Comparison of ENCODE assay signal across 24 cellular contexts in genomic region chr11:47171856-47172255, GRCh38. TPM values are rescaled to one million over a fixed set of nuclear protein-coding genes. Genes with fewer than 3 reads are reported as not detected.
DNase-seq lines count a peak whose midpoint lies in the region; ATAC-seq and TF ChIP-seq lines count a peak whose summit lies in the region.
"Had no signal": no experiment of that assay in that cellular context is flagged by ENCODE, and none has a peak within 500 bp of the region (broad histone marks: within the 10 kb centered on the region; RNA-seq: fewer than 3 reads in every experiment).

No MANE protein-coding gene starts in this region.

- H2AFZ ChIP-seq in neuronal stem cell (ENCODE audit: low read length), result no peak overlapping the region
- H2AFZ ChIP-seq: neural progenitor cell had no signal

- no peaks in the 10 kb centered on the region for H3K9me3 Mint-ChIP-seq in activated T-cell treated with anti-CD3 and anti-CD28 coated beads, Interleukin-2, amount 50 U/mL, for 72 hours
- H3K9me3 Mint-ChIP-seq: activated CD4-positive, alpha-beta T cell treated with anti-CD3 and anti-CD28 coated beads, Interleukin-2, amount 10 ng/mL, durations not matched to agents 24 days and 14 days; activated naive CD8-positive, alpha-beta T cell treated with anti-CD3 and anti-CD28 coated beads, Interleukin-2, amount 50 U/mL, for 24 hours; neural progenitor cell had no signal

- H3K79me1 ChIP-seq in neuronal stem cell (ENCODE audit: low read depth, low read length), result peaks cover 28% of the 10 kb centered on the region

- H3K18ac ChIP-seq in neuronal stem cell (ENCODE audit: low read length), result no peak overlapping the region

- no peak overlapping the region for H2BK120ac ChIP-seq in neuronal stem cell (ENCODE audit: low read depth, low read length)

- H3K23ac ChIP-seq in neuronal stem cell (ENCODE audit: low read depth, low read length, poor library complexity), result no peak overlapping the region

- ATAC-seq in activated T-cell treated with anti-CD3 and anti-CD28 coated beads, Interleukin-2, amount 50 U/mL, for 72 hours (replicated peaks in 1 of 2), result no peak
- no peak for ATAC-seq in GM19397 (IDR thresholded peaks at IDR 0.05; ENCODE audit: unreplicated experiment)
- ATAC-seq: activated naive CD8-positive, alpha-beta T cell treated with anti-CD3 and anti-CD28 coated beads, Interleukin-2, amount 50 U/mL, for 24 hours; lower lobe of right lung; mucosa of descending colon; T-helper 17 cell had no signal

- H3K4me1 Mint-ChIP-seq in activated T-cell treated with anti-CD3 and anti-CD28 coated beads, Interleukin-2, amount 50 U/mL, for 72 hours (ENCODE audit: low read depth), result peaks cover 30% of the 10 kb centered on the region

- H4K8ac ChIP-seq in neuronal stem cell (ENCODE audit: low read depth, low read length), result no peak overlapping the region

- no peak overlapping the region for H3K4ac ChIP-seq in neuronal stem cell (ENCODE audit: low read length)

- H3K14ac ChIP-seq in neuronal stem cell (ENCODE audit: low read length), result no peak overlapping the region

- no peak for TF ChIP-seq EP300 in esophagus muscularis mucosa (IDR thresholded peaks at IDR 0.05)

- H3K9me3 ChIP-seq in HEK293 (ENCODE audit: control insufficient read depth, insufficient read depth, low read depth, low read length) (no peaks in the 10 kb centered on the region), esophagus muscularis mucosa (no peaks in the 10 kb centered on the region), skeletal muscle tissue (ENCODE audit: control insufficient read depth in 3 of 3, low read length in 3 of 3) (no peaks in the 10 kb centered on the region), neuronal stem cell (replicated peaks in 1 of 2; ENCODE audit: control insufficient read depth in 2 of 2, insufficient read depth in 1 of 2, low read depth in 1 of 2, low read length in 2 of 2) (no peaks in the 10 kb centered on the region)
- H3K9me3 ChIP-seq: lower lobe of right lung, mucosa of descending colon, SK-N-SH, uterus had no signal

- no peak overlapping the region for H4K91ac ChIP-seq in neuronal stem cell (ENCODE audit: low read depth, low read length, poor library complexity)

- no peak overlapping the region for H2BK15ac ChIP-seq in neuronal stem cell (ENCODE audit: low read length)

- H2AK5ac ChIP-seq in neuronal stem cell (ENCODE audit: low read depth, low read length), result no peak overlapping the region

- H3K27me3 ChIP-seq in esophagus muscularis mucosa (no peaks in the 10 kb centered on the region), skeletal muscle tissue (ENCODE audit: control insufficient read depth in 3 of 3, insufficient read depth in 3 of 3, low read length in 3 of 3) (no peaks in the 10 kb centered on the region), neuronal stem cell (ENCODE audit: control insufficient read depth in 3 of 3, insufficient read depth in 3 of 3, low read depth in 1 of 3, low read length in 3 of 3) (no peaks in the 10 kb centered on the region)
- H3K27me3 ChIP-seq: neural progenitor cell, uterus had no signal

- peak overlapping the region in 1 of 3 donors; percentile 33 for H3K9ac ChIP-seq in skeletal muscle tissue (ENCODE audit: low read depth in 1 of 3, low read length in 3 of 3)
- H3K9ac ChIP-seq in neuronal stem cell (ENCODE audit: low read depth, low read length, poor library complexity), result no peak overlapping the region
- H3K9ac ChIP-seq: neural progenitor cell, SK-N-SH had no signal

- H3K27ac Mint-ChIP-seq in activated T-cell treated with anti-CD3 and anti-CD28 coated beads, Interleukin-2, amount 50 U/mL, for 72 hours, result peak overlapping the region; percentile 69
- H3K27ac Mint-ChIP-seq: activated naive CD8-positive, alpha-beta T cell treated with anti-CD3 and anti-CD28 coated beads, Interleukin-2, amount 50 U/mL, for 24 hours; neural progenitor cell had no signal

- intact Hi-C loops in esophagus muscularis mucosa (cut with DNase I), result no loop called here

- peaks cover 16 to 85% of the 10 kb centered on the region in 2 experiments; a peak in 2 of 3 replicates for H3K36me3 ChIP-seq in HEK293 (ENCODE audit: control insufficient read depth in 2 of 2, insufficient read depth in 1 of 2, low read length in 2 of 2)
- H3K36me3 ChIP-seq in esophagus muscularis mucosa, result peaks cover 47 to 86% (median 82%) of the 10 kb centered on the region in 4 donors
- peaks cover 80 to 82% (median 81%) of the 10 kb centered on the region in 3 donors for H3K36me3 ChIP-seq in skeletal muscle tissue (ENCODE audit: control insufficient read depth in 3 of 3, insufficient read depth in 3 of 3, low read length in 3 of 3)
- peaks cover 57 to 83% of the 10 kb centered on the region in 2 donors for H3K36me3 ChIP-seq in neuronal stem cell (replicated peaks in 1 of 2; ENCODE audit: control insufficient read depth in 2 of 2, insufficient read depth in 2 of 2, low read length in 2 of 2)
- H3K36me3 ChIP-seq: neural progenitor cell, uterus had no signal

- H3K27ac ChIP-seq in HEK293 (ENCODE audit: extremely low read depth, low read depth, low read length) (no peak overlapping the region), esophagus muscularis mucosa (replicated peaks in 1 of 4) (peak overlapping the region; percentile 53 to 71 (median 63)), skeletal muscle tissue (ENCODE audit: low read depth, low read length) (peak overlapping the region; percentile 33), neuronal stem cell (replicated peaks; ENCODE audit: low read length) (no peak overlapping the region)
- H3K27ac ChIP-seq: epithelial cell of prostate, lower lobe of right lung, neural progenitor cell, skin epidermis, uterus had no signal

- no peaks in the 10 kb centered on the region for H3K4me1 ChIP-seq in HEK293 (ENCODE audit: control insufficient read depth, insufficient read depth, low read length)
- peaks cover 38 to 54% (median 51%) of the 10 kb centered on the region in 4 donors for H3K4me1 ChIP-seq in esophagus muscularis mucosa
- peaks cover 39 to 51% (median 42%) of the 10 kb centered on the region in 3 donors for H3K4me1 ChIP-seq in skeletal muscle tissue (ENCODE audit: control insufficient read depth in 3 of 3, insufficient read depth in 3 of 3, low read length in 3 of 3)
- H3K4me1 ChIP-seq in neuronal stem cell (ENCODE audit: control insufficient read depth in 2 of 2, insufficient read depth in 1 of 2, low read depth in 1 of 2, low read length in 2 of 2), result peaks cover 6 to 10% of the 10 kb centered on the region in 2 donors

- H2BK12ac ChIP-seq in neuronal stem cell (ENCODE audit: low read length), result no peak overlapping the region

- POLR2A ChIA-PET in HEK293 (lab: Yijun Ruan, JAX), result interaction anchor here (1.0 to 1.5 kb wide), 4 partner anchors 8 to 77 kb away, joined by 3 to 11 read pairs (median 3); partner anchors contain the start of gene ACP2

- WGBS in esophagus muscularis mucosa, result 43% methylated on average over 8 of the region's 8 CpGs
- WGBS in neuronal stem cell (ENCODE audit: extremely low coverage in 2 of 2, insufficient read length in 2 of 2, insufficient replicate concordance in 1 of 2), 2 donors, result no CpG with 5 or more reads among the region's 8 CpGs

- TF ChIP-seq CTCF in HEK293 (tag by site-specific recombination; IDR thresholded peaks at IDR 0.05) (no peak), esophagus muscularis mucosa (IDR thresholded peaks at IDR 0.05) (no peak)

- no peak overlapping the region for H3K4me3 Mint-ChIP-seq in activated T-cell treated with anti-CD3 and anti-CD28 coated beads, Interleukin-2, amount 50 U/mL, for 72 hours
- H3K4me3 Mint-ChIP-seq: activated CD4-positive, alpha-beta T cell treated with anti-CD3 and anti-CD28 coated beads, Interleukin-2, amount 10 ng/mL, durations not matched to agents 24 days and 14 days; activated naive CD8-positive, alpha-beta T cell treated with anti-CD3 and anti-CD28 coated beads, Interleukin-2, amount 50 U/mL, for 24 hours; neural progenitor cell; T-helper 17 cell had no signal

- no peak for TF ChIP-seq POLR2A in esophagus muscularis mucosa (IDR thresholded peaks at IDR 0.05; ENCODE audit: low read depth)

- H2BK5ac ChIP-seq in neuronal stem cell (ENCODE audit: low read length), result no peak overlapping the region

- CTCF ChIA-PET in HEK293 (lab: Yijun Ruan, JAX), result interaction anchor here (0.7 to 1.8 kb wide), 4 partner anchors 10 to 288 kb away, joined by 3 to 10 read pairs (median 5); no protein-coding TSS in a partner anchor

- no peaks in the 10 kb centered on the region for H3K27me3 Mint-ChIP-seq in activated T-cell treated with anti-CD3 and anti-CD28 coated beads, Interleukin-2, amount 50 U/mL, for 72 hours (ENCODE audit: low read depth)
- H3K27me3 Mint-ChIP-seq: activated CD4-positive, alpha-beta T cell treated with anti-CD3 and anti-CD28 coated beads, Interleukin-2, amount 10 ng/mL, durations not matched to agents 24 days and 14 days; activated naive CD8-positive, alpha-beta T cell treated with anti-CD3 and anti-CD28 coated beads, Interleukin-2, amount 50 U/mL, for 24 hours; T-helper 17 cell had no signal

- no peak for DNase-seq in activated T-cell treated with anti-CD3 and anti-CD28 coated beads, Interleukin-2, amount 50 U/mL, for 72 hours
- DNase-seq in activated T-cell treated with anti-CD3 and anti-CD28 coated beads, Interleukin-2, amount 50 U/mL, for 1 hour, result no peak
- DNase-seq in esophagus muscularis mucosa (ENCODE audit: extremely low spot score), result no peak
- DNase-seq in neuronal stem cell (ENCODE audit: low spot score), result no peak
- DNase-seq in NCI-H2171 treated with DMSO at 0.1 percent for 48 hours (lab: John Stamatoyannopoulos, UW), result no peak
- DNase-seq: activated CD4-positive, alpha-beta T cell treated with anti-CD3 and anti-CD28 coated beads, Interleukin-2, amount 10 ng/mL, durations not matched to agents 24 days and 14 days; activated naive CD8-positive, alpha-beta T cell treated with anti-CD3 and anti-CD28 coated beads, Interleukin-2, amount 50 U/mL, for 24 hours; COR-L47; HCEC 1CT; islet precursor cell; lower lobe of right lung; mucosa of descending colon; NCI-H1694; NCI-H526 treated with DMSO at 0.1 percent for 48 hours; SK-N-SH; stimulated activated CD4-positive, alpha-beta T cell treated with anti-CD3 and anti-CD28 coated beads, Interleukin-1b, Interleukin-23, amount 100 ng/mL, for 48 hours; T-helper 17 cell; uterus had no signal

- H3K4me3 ChIP-seq in HEK293 (ENCODE audit: low read depth, low read length) (no peak overlapping the region), esophagus muscularis mucosa (no peak overlapping the region), skeletal muscle tissue (ENCODE audit: low read length in 3 of 3) (no peak overlapping the region), neuronal stem cell (ENCODE audit: low read length in 2 of 2) (no peak overlapping the region)
- H3K4me3 ChIP-seq: lower lobe of right lung, mucosa of descending colon, neural progenitor cell, skin epidermis, uterus had no signal

- peaks cover 2 to 3% of the 10 kb centered on the region in 2 donors for H3K36me3 Mint-ChIP-seq in activated T-cell treated with anti-CD3 and anti-CD28 coated beads, Interleukin-2, amount 50 U/mL, for 72 hours (ENCODE audit: insufficient read depth in 2 of 2)

- no peak overlapping the region for H3K4me2 ChIP-seq in neuronal stem cell (ENCODE audit: insufficient read depth, low read length, poor library complexity, severe bottlenecking)
- H3K4me2 ChIP-seq: neural progenitor cell, SK-N-SH had no signal

RNA-seq across cellular contexts. Expression of gene ARFGAP2, which starts 4.8 kb away (rescaled TPM):
- 10 to 100 TPM; 83.8 to 91.6 TPM for total RNA-seq in activated T-cell treated with anti-CD3 and anti-CD28 coated beads, Interleukin-2, amount 50 U/mL, for 72 hours
- total RNA-seq in esophagus muscularis mucosa (100 to 1,000 TPM in 3 of 4 donors, 10 to 100 TPM in 1; 92.5 to 141 (median 120) TPM), skeletal muscle tissue (105 TPM)
- polyA plus RNA-seq in neuronal stem cell (2013, experiment 1 of 2), result 43.5 TPM
- 44.2 TPM for polyA plus RNA-seq in neuronal stem cell (2013, experiment 2 of 2)

RNA-seq across cellular contexts. Expression of gene PACSIN3, which starts 14.4 kb away (rescaled TPM):
- 10 to 100 TPM in 1 of 2 donors, 1 to 10 TPM in 1; 4.6 to 10.2 TPM for total RNA-seq in activated T-cell treated with anti-CD3 and anti-CD28 coated beads, Interleukin-2, amount 50 U/mL, for 72 hours
- total RNA-seq in esophagus muscularis mucosa (10 to 100 TPM; 43.6 to 89.9 (median 56.0) TPM), skeletal muscle tissue (127 TPM)
- 5.1 TPM for polyA plus RNA-seq in neuronal stem cell (2013, experiment 1 of 2)
- 5.5 TPM for polyA plus RNA-seq in neuronal stem cell (2013, experiment 2 of 2)

RNA-seq across cellular contexts. Expression of gene DDB2, which starts 42.9 kb away (rescaled TPM):
- 100 to 1,000 TPM; 306 to 397 TPM for total RNA-seq in activated T-cell treated with anti-CD3 and anti-CD28 coated beads, Interleukin-2, amount 50 U/mL, for 72 hours
- total RNA-seq in esophagus muscularis mucosa (10 to 100 TPM; 22.6 to 37.8 (median 25.4) TPM), skeletal muscle tissue (7.8 TPM)
- polyA plus RNA-seq in neuronal stem cell (2013, experiment 1 of 2), result 96.5 TPM
- 91.1 TPM for polyA plus RNA-seq in neuronal stem cell (2013, experiment 2 of 2)

Comparison
In these comparisons a context has a peak if more than half of its experiments do, and no peak if none do; other contexts are left out.
1. H3K27ac ChIP-seq: peak in esophagus muscularis mucosa (4 of 4) and skeletal muscle tissue (single experiment); none in HEK293 (single experiment) and neuronal stem cell (single experiment).
2. RNA of gene DDB2, which starts 42.9 kb away (total RNA-seq): 306 to 397 TPM in activated T-cell treated with anti-CD3 and anti-CD28 coated beads, Interleukin-2, amount 50 U/mL, for 72 hours; 22.6 to 37.8 TPM in esophagus muscularis mucosa and 7.8 TPM in skeletal muscle tissue (single experiment); every median in the first group is over 4 times any median in the second.